3 cellular contexts compared by ENCODE assay signal in the genomic region with DNA sequence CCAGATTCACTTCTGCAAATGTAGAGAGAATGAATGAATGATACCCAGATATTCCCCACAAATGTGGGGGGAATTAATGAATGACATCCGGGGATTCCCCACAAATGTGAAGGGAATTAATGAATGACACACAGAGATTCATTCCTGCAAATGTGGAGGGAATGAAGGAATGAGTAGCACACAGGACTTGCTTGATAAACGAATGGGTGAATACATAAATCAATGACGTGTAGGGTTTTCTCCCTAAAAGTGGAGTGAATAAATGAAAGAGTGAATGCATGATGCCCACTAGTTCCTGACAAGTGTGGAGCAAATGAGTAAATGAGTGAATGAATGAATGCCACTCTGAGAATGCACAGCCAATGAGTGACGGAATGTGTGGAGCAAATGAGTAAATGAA. TPM values are rescaled to one million over a fixed set of nuclear protein-coding genes. Genes with fewer than 3 reads are reported as not detected.
"Had no signal": no experiment of that assay in that cellular context is flagged by ENCODE, and none has a peak within 500 bp of the region (broad histone marks: within the 10 kb centered on the region; RNA-seq: fewer than 3 reads in every experiment).

No MANE protein-coding gene starts in this region.

RNA-seq across cellular contexts. Expression of a gene that starts 45.7 kb away (rescaled TPM):
- total RNA-seq: mammary epithelial cell, myocyte, osteocyte had no signal
- polyA plus RNA-seq: mammary epithelial cell had no signal
